Comparison of ENCODE assay signal across 25 cellular contexts in genomic region chr16:89145406-89146161, GRCh38. TPM values are rescaled to one million over a fixed set of nuclear protein-coding genes. Genes with fewer than 3 reads are reported as not detected.
"Had no signal": no experiment of that assay in that cellular context is flagged by ENCODE, and none has a peak within 500 bp of the region (broad histone marks: within the 10 kb centered on the region; RNA-seq: fewer than 3 reads in every experiment).

No MANE protein-coding gene starts in this region.

- ATAC-seq: activated T-helper 17 cell treated with anti-CD3 and anti-CD28 coated beads, Interleukin-2, amount 50 U/mL, for 72 hours; Right ventricle myocardium inferior; T-cell had no signal

- H3K27ac Mint-ChIP-seq: activated CD4-positive, alpha-beta memory T cell treated with anti-CD3 and anti-CD28 coated beads for 36 hours; activated CD4-positive, alpha-beta T cell treated with anti-CD3 and anti-CD28 coated beads, Interleukin-2, amount 10 ng/mL, durations not matched to agents 7 days and 5 days; activated naive CD4-positive, alpha-beta T cell treated with anti-CD3 and anti-CD28 coated beads for 36 hours; activated naive CD8-positive, alpha-beta T cell treated with anti-CD3 and anti-CD28 coated beads for 36 hours; activated T-helper 17 cell treated with anti-CD3 and anti-CD28 coated beads, Interleukin-2, amount 50 U/mL, for 72 hours; T-cell had no signal

- H3K4me3 Mint-ChIP-seq: activated CD4-positive, alpha-beta memory T cell treated with anti-CD3 and anti-CD28 coated beads for 36 hours; activated CD4-positive, alpha-beta T cell treated with anti-CD3 and anti-CD28 coated beads, Interleukin-2, amount 10 ng/mL, durations not matched to agents 7 days and 5 days; activated naive CD4-positive, alpha-beta T cell treated with anti-CD3 and anti-CD28 coated beads for 36 hours; activated naive CD8-positive, alpha-beta T cell treated with anti-CD3 and anti-CD28 coated beads for 36 hours; activated T-helper 17 cell treated with anti-CD3 and anti-CD28 coated beads, Interleukin-2, amount 50 U/mL, for 72 hours; T-cell had no signal

- H3K9me3 Mint-ChIP-seq: activated naive CD8-positive, alpha-beta T cell treated with anti-CD3 and anti-CD28 coated beads for 36 hours; activated T-helper 17 cell treated with anti-CD3 and anti-CD28 coated beads, Interleukin-2, amount 50 U/mL, for 72 hours had no signal

- H3K4me1 Mint-ChIP-seq: activated CD4-positive, alpha-beta T cell treated with anti-CD3 and anti-CD28 coated beads, Interleukin-2, amount 10 ng/mL, durations not matched to agents 7 days and 5 days; activated naive CD8-positive, alpha-beta T cell treated with anti-CD3 and anti-CD28 coated beads for 36 hours; activated T-helper 17 cell treated with anti-CD3 and anti-CD28 coated beads, Interleukin-2, amount 50 U/mL, for 72 hours had no signal

- H3K27ac ChIP-seq: SK-N-MC, VCaP had no signal

- H3K27me3 Mint-ChIP-seq: activated CD4-positive, alpha-beta memory T cell treated with anti-CD3 and anti-CD28 coated beads for 36 hours; activated CD4-positive, alpha-beta T cell treated with anti-CD3 and anti-CD28 coated beads, Interleukin-2, amount 10 ng/mL, durations not matched to agents 7 days and 5 days; activated naive CD8-positive, alpha-beta T cell treated with anti-CD3 and anti-CD28 coated beads for 36 hours; activated T-helper 17 cell treated with anti-CD3 and anti-CD28 coated beads, Interleukin-2, amount 50 U/mL, for 72 hours; T-cell had no signal

- H3K4me3 ChIP-seq: SK-N-MC had no signal

- DNase-seq: activated CD4-positive, alpha-beta memory T cell treated with anti-CD3 and anti-CD28 coated beads for 36 hours; activated CD4-positive, alpha-beta T cell treated with anti-CD3 and anti-CD28 coated beads, Interleukin-2, amount 10 ng/mL, durations not matched to agents 7 days and 5 days; activated CD4-positive, CD25-positive, alpha-beta regulatory T cell; activated CD8-positive, alpha-beta memory T cell treated with anti-CD3 and anti-CD28 coated beads for 24 hours; activated gamma-delta T cell; activated naive CD4-positive, alpha-beta T cell treated with anti-CD3 and anti-CD28 coated beads for 36 hours; activated naive CD8-positive, alpha-beta T cell treated with anti-CD3 and anti-CD28 coated beads for 36 hours; activated T-cell treated with anti-CD3 and anti-CD28 coated beads, Interleukin-2, amount 50 U/mL, for 48 hours; Karpas-422; MM.1S; NCI-H1105; NCI-H1436; NCI-H1694 treated with DMSO at 0.1 percent for 48 hours; NCI-H2029 treated with DMSO at 0.1 percent for 48 hours; NCI-H345; NCI-H510A; NCI-H526 treated with DMSO at 0.1 percent for 48 hours; NCI-H82 had no signal

RNA-seq across cellular contexts. Expression of gene CDH15, which starts 26.0 kb away (rescaled TPM):
- total RNA-seq: activated CD4-positive, alpha-beta memory T cell treated with anti-CD3 and anti-CD28 coated beads for 36 hours; activated CD4-positive, alpha-beta T cell treated with anti-CD3 and anti-CD28 coated beads, Interleukin-2, amount 10 ng/mL, durations not matched to agents 7 days and 5 days; activated naive CD4-positive, alpha-beta T cell treated with anti-CD3 and anti-CD28 coated beads for 36 hours; activated naive CD8-positive, alpha-beta T cell treated with anti-CD3 and anti-CD28 coated beads for 36 hours; OCI-LY7; Right ventricle myocardium inferior; T-helper 2 cell treated with Interferon-gamma antibody and Interleukin-4, amounts not matched to agents 100 ng/mL and 5 ng/mL, for 36 hours had no signal

RNA-seq across cellular contexts. Expression of gene SLC22A31, which starts 54.8 kb away (rescaled TPM):
- total RNA-seq: activated naive CD8-positive, alpha-beta T cell treated with anti-CD3 and anti-CD28 coated beads for 36 hours; OCI-LY7; Right ventricle myocardium inferior had no signal
